Comparison of ENCODE assay signal across 11 cellular contexts in the genomic region with DNA sequence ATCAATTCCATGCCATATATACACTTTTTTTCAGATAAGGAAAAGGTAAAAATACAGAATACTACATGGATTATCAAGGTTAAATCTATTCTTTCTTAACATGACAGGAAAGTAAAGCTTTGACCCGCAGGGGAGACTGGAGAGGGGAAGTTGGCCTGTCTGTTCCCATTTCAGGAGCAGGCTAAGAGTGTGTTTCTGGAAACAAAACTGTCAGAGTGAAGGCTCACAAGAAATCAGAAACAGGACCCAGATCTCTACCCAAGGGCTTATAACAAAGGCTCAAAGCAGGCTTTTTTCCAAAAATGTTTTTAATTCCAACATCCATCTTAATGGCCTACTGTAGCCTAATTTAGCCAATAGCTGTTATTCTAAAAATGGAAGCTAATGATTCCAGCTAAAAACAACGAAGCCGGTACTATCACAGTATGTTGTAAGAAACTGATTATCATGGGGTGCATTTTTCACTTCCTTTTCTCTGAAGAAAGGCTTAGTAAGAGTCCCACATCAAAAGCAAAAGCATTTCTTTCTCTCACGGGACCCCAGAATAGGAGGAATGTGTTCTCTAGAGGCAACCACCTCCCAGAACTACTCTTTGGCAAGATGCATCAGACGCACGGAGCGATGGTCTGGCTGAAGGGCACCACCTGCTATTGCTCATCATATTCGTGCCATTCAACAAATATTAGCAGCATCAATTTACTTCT. TPM values are rescaled to one million over a fixed set of nuclear protein-coding genes. Genes with fewer than 3 reads are reported as not detected.
A peak's percentile ranks its signal among the peaks of the same experiment; 100 is the strongest.
DNase-seq lines count a peak whose midpoint lies in the region; ATAC-seq and TF ChIP-seq lines count a peak whose summit lies in the region.
"Had no signal": no experiment of that assay in that cellular context is flagged by ENCODE, and none has a peak within 500 bp of the region (broad histone marks: within the 10 kb centered on the region; RNA-seq: fewer than 3 reads in every experiment).

No MANE protein-coding gene starts in this region.

- H3K27ac ChIP-seq in CD8-positive, alpha-beta T cell (ENCODE audit: low read depth, low read length) = no peak overlapping the region
- H3K27ac ChIP-seq: adrenal gland, Peyer's patch had no signal

- CTCF ChIA-PET in CD8-positive, alpha-beta T cell (lab: Charles Lee) = interaction anchor here (0.9 kb wide), 1 partner anchor 16 kb away, joined by 5 read pairs; no protein-coding TSS in a partner anchor

- peak; percentile 78 for ATAC-seq in GM18858 (IDR thresholded peaks at IDR 0.05; ENCODE audit: unreplicated experiment)
- ATAC-seq in GM21717 (IDR thresholded peaks at IDR 0.05; ENCODE audit: unreplicated experiment) = peak; percentile 90
- peak; percentile 77 for ATAC-seq in HG03342 (IDR thresholded peaks at IDR 0.05; ENCODE audit: unreplicated experiment)
- ATAC-seq in CD8-positive, alpha-beta T cell = no peak

- no peaks in the 10 kb centered on the region for H3K27me3 ChIP-seq in CD8-positive, alpha-beta T cell (ENCODE audit: insufficient read depth, low read length)
- H3K27me3 ChIP-seq: adrenal gland, Peyer's patch had no signal

- H3K9me3 ChIP-seq in CD8-positive, alpha-beta T cell (ENCODE audit: low read length) = no peaks in the 10 kb centered on the region
- H3K9me3 ChIP-seq: adrenal gland, Peyer's patch had no signal

- H3K4me1 Mint-ChIP-seq in CD8-positive, alpha-beta T cell (ENCODE audit: low read depth) = peaks cover 14% of the 10 kb centered on the region

- no peak overlapping the region for H3K4me3 Mint-ChIP-seq in CD8-positive, alpha-beta T cell
- H3K4me3 Mint-ChIP-seq: activated CD4-positive, alpha-beta T cell treated with anti-CD3 and anti-CD28 coated beads, Interleukin-2, amount 10 ng/mL, durations not matched to agents 24 days and 14 days had no signal

- intact Hi-C loops in CD8-positive, alpha-beta T cell (cut with DNase I, micrococcal nuclease) = no loop called here

- DNase-seq in SKM-1 (lab: John Stamatoyannopoulos, UW; ENCODE audit: unreplicated experiment) (peak; percentile 31), NCI-H2107 (lab: John Stamatoyannopoulos, UW) (no peak), NCI-H526 (lab: John Stamatoyannopoulos, UW) (no peak), NCI-H1694 treated with DMSO at 0.1 percent for 48 hours (lab: John Stamatoyannopoulos, UW) (no peak)
- DNase-seq in CD8-positive, alpha-beta T cell = no peak
- DNase-seq: activated CD4-positive, alpha-beta T cell treated with anti-CD3 and anti-CD28 coated beads, Interleukin-2, amount 10 ng/mL, durations not matched to agents 24 days and 14 days; adrenal gland; Peyer's patch had no signal

- H3K4me1 ChIP-seq in CD8-positive, alpha-beta T cell (ENCODE audit: insufficient read depth, low read length) = peaks cover 6% of the 10 kb centered on the region
- H3K4me1 ChIP-seq: adrenal gland, Peyer's patch had no signal

- no peak for TF ChIP-seq CTCF in CD8-positive, alpha-beta T cell (IDR thresholded peaks at IDR 0.05)

- no peak overlapping the region for H3K4me3 ChIP-seq in CD8-positive, alpha-beta T cell (ENCODE audit: low read depth, low read length)
- H3K4me3 ChIP-seq: adrenal gland, Peyer's patch had no signal

- H3K27ac Mint-ChIP-seq in CD8-positive, alpha-beta T cell = no peak overlapping the region
- H3K27ac Mint-ChIP-seq: activated CD4-positive, alpha-beta T cell treated with anti-CD3 and anti-CD28 coated beads, Interleukin-2, amount 10 ng/mL, durations not matched to agents 24 days and 14 days had no signal

- peaks cover 9% of the 10 kb centered on the region for H3K36me3 Mint-ChIP-seq in CD8-positive, alpha-beta T cell

- H3K27me3 Mint-ChIP-seq in CD8-positive, alpha-beta T cell (ENCODE audit: low read depth) = no peaks in the 10 kb centered on the region

- POLR2A ChIA-PET in CD8-positive, alpha-beta T cell (lab: Charles Lee) = interaction anchor here (0.7 kb wide), 1 partner anchor 772 kb away, joined by 3 read pairs; no protein-coding TSS in a partner anchor

- no peaks in the 10 kb centered on the region for H3K9me3 Mint-ChIP-seq in CD8-positive, alpha-beta T cell
- H3K9me3 Mint-ChIP-seq: activated CD4-positive, alpha-beta T cell treated with anti-CD3 and anti-CD28 coated beads, Interleukin-2, amount 10 ng/mL, durations not matched to agents 24 days and 14 days had no signal

- H3K36me3 ChIP-seq in CD8-positive, alpha-beta T cell (ENCODE audit: insufficient read depth, low read length) = peaks cover 4% of the 10 kb centered on the region
- H3K36me3 ChIP-seq: adrenal gland had no signal

RNA-seq across cellular contexts. Expression of a gene that starts 41.4 kb away (rescaled TPM):
- 10 to 100 TPM; 10.6 to 11.3 TPM for total RNA-seq in CD8-positive, alpha-beta T cell
